8 cellular contexts compared by ENCODE assay signal in the genomic region with DNA sequence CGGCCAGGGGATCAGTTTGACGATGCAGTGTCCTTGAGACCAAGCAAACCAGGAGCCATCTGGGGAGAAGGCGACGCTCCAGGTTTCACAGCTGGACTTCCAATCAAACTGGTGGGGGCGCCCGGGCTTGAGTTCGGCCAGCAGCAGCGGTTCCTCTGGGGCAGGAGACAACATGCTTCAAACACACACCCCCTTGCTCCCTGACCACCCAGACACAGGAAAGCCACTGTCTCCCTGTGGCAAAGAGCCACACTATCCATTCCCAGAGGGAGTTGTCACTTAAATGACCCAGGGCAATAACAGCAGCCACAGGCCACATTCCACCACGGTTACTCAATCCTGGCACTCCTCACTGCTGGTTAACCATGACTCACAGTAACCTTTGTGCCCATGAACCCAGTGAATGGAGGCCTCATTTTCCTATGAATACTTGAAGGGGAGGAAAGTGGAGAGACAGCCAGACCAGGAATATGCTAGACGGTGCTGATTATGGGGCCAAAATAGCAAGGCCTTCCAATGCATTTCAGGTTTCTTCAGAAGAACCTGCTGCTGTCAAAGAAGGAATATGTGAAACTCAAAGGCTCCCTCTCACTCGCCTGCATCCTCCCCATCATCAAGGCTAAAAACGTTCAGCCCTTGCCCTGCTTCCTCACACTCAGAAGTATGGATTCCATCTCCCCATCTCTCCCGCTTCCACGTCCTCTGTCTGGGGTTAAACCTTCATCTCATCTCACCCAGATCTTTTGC. TPM values are rescaled to one million over a fixed set of nuclear protein-coding genes. Genes with fewer than 3 reads are reported as not detected.
DNase-seq lines count a peak whose midpoint lies in the region; ATAC-seq and TF ChIP-seq lines count a peak whose summit lies in the region.

No MANE protein-coding gene starts in this region.

- H3K4me1 ChIP-seq in psoas muscle, result peaks cover 53% of the 10 kb centered on the region

- no peaks in the 10 kb centered on the region for H3K27me3 Mint-ChIP-seq in activated naive CD4-positive, alpha-beta T cell treated with anti-CD3 and anti-CD28 coated beads for 36 hours (ENCODE audit: low read depth)
- no peaks in the 10 kb centered on the region for H3K27me3 Mint-ChIP-seq in activated T-helper 2 cell treated with anti-CD3 and anti-CD28 coated beads, Interferon-gamma antibody, Interleukin-2, Interleukin-4, amounts not matched to agents 10 μg/mL and 5 μg/mL and 100 μg/mL, durations not matched to agents 14 hours and 24 hours and 36 hours (ENCODE audit: low read depth)

- H3K4me3 Mint-ChIP-seq in activated naive CD4-positive, alpha-beta T cell treated with anti-CD3 and anti-CD28 coated beads for 36 hours, result no peak overlapping the region
- no peak overlapping the region for H3K4me3 Mint-ChIP-seq in activated T-helper 2 cell treated with anti-CD3 and anti-CD28 coated beads, Interferon-gamma antibody, Interleukin-2, Interleukin-4, amounts not matched to agents 10 μg/mL and 5 μg/mL and 100 μg/mL, durations not matched to agents 14 hours and 24 hours and 36 hours (ENCODE audit: low read depth)

- no peaks in the 10 kb centered on the region for H3K27me3 ChIP-seq in psoas muscle (ENCODE audit: insufficient read depth in 3 of 3, low read length in 2 of 3)

- peak; percentile 98 for ATAC-seq in psoas muscle
- no peak for ATAC-seq in HG02870 (IDR thresholded peaks at IDR 0.05; ENCODE audit: unreplicated experiment)

- H3K27ac ChIP-seq in psoas muscle, result peak overlapping the region; percentile 62

- H3K27ac Mint-ChIP-seq in activated naive CD4-positive, alpha-beta T cell treated with anti-CD3 and anti-CD28 coated beads for 36 hours, result peak overlapping the region; percentile 50
- peak overlapping the region; percentile 81 for H3K27ac Mint-ChIP-seq in activated T-helper 2 cell treated with anti-CD3 and anti-CD28 coated beads, Interferon-gamma antibody, Interleukin-2, Interleukin-4, amounts not matched to agents 10 μg/mL and 5 μg/mL and 100 μg/mL, durations not matched to agents 14 hours and 24 hours and 36 hours

- H3K9me3 Mint-ChIP-seq in activated naive CD4-positive, alpha-beta T cell treated with anti-CD3 and anti-CD28 coated beads for 36 hours, result no peaks in the 10 kb centered on the region
- H3K9me3 Mint-ChIP-seq in activated T-helper 2 cell treated with anti-CD3 and anti-CD28 coated beads, Interferon-gamma antibody, Interleukin-2, Interleukin-4, amounts not matched to agents 10 μg/mL and 5 μg/mL and 100 μg/mL, durations not matched to agents 14 hours and 24 hours and 36 hours, result no peaks in the 10 kb centered on the region

- H3K9me3 ChIP-seq in psoas muscle, result no peaks in the 10 kb centered on the region

- H3K36me3 ChIP-seq in psoas muscle (ENCODE audit: insufficient read depth in 1 of 2, low read depth in 1 of 2), result peaks cover 0 to 45% of the 10 kb centered on the region in 2 donors

- peaks cover 32% of the 10 kb centered on the region for H3K4me1 Mint-ChIP-seq in activated naive CD4-positive, alpha-beta T cell treated with anti-CD3 and anti-CD28 coated beads for 36 hours (ENCODE audit: low read depth)
- H3K4me1 Mint-ChIP-seq in activated T-helper 2 cell treated with anti-CD3 and anti-CD28 coated beads, Interferon-gamma antibody, Interleukin-2, Interleukin-4, amounts not matched to agents 10 μg/mL and 5 μg/mL and 100 μg/mL, durations not matched to agents 14 hours and 24 hours and 36 hours (ENCODE audit: low read depth), result peaks cover 40% of the 10 kb centered on the region

- no peak for TF ChIP-seq CTCF in psoas muscle (IDR thresholded peaks at IDR 0.05)

- peaks cover 22% of the 10 kb centered on the region for H3K36me3 Mint-ChIP-seq in activated naive CD4-positive, alpha-beta T cell treated with anti-CD3 and anti-CD28 coated beads for 36 hours (ENCODE audit: low read depth)
- H3K36me3 Mint-ChIP-seq in activated T-helper 2 cell treated with anti-CD3 and anti-CD28 coated beads, Interferon-gamma antibody, Interleukin-2, Interleukin-4, amounts not matched to agents 10 μg/mL and 5 μg/mL and 100 μg/mL, durations not matched to agents 14 hours and 24 hours and 36 hours (ENCODE audit: low read depth), result peaks cover 56% of the 10 kb centered on the region

- intact Hi-C loops in activated naive CD4-positive, alpha-beta T cell treated with anti-CD3 and anti-CD28 coated beads for 36 hours (cut with micrococcal nuclease), result no loop called here
- intact Hi-C loops in activated T-helper 2 cell treated with anti-CD3 and anti-CD28 coated beads, Interferon-gamma antibody, Interleukin-2, Interleukin-4, amounts not matched to agents 10 μg/mL and 5 μg/mL and 100 μg/mL, durations not matched to agents 14 hours and 24 hours and 36 hours (cut with micrococcal nuclease), result loop anchor here (1.0 to 10.0 kb wide), 5 partner anchors 8 to 918 kb away; a partner anchor contains a TSS
- intact Hi-C loops in cardiac septum (cut with DNase I), result loop anchor here (2.0 kb wide), 1 partner anchor 50 kb away; no protein-coding TSS in a partner anchor
- intact Hi-C loops in psoas muscle (cut with DNase I), result no loop called here

- CTCF ChIA-PET in activated naive CD4-positive, alpha-beta T cell treated with anti-CD3 and anti-CD28 coated beads for 36 hours (lab: Charles Lee), result interaction anchor here (1.1 kb wide), 1 partner anchor 8 kb away, joined by 3 read pairs; no protein-coding TSS in a partner anchor

- WGBS in psoas muscle, 3 donors, result 17 to 29% (median 19%) methylated on average over 14 of the region's 14 CpGs

- DNase-seq in activated naive CD4-positive, alpha-beta T cell treated with anti-CD3 and anti-CD28 coated beads for 36 hours, result peak; percentile 50
- no peak for DNase-seq in activated naive CD4-positive, alpha-beta T cell treated with anti-CD3 and anti-CD28 coated beads, Interleukin-2, amount 50 U/mL, for 16 hours
- no peak for DNase-seq in activated T-helper 2 cell treated with anti-CD3 and anti-CD28 coated beads, Interferon-gamma antibody, Interleukin-2, Interleukin-4, amounts not matched to agents 10 μg/mL and 5 μg/mL and 100 μg/mL, durations not matched to agents 14 hours and 24 hours and 36 hours (ENCODE audit: low spot score)
- DNase-seq in cardiac septum (ENCODE audit: low spot score) (peak; percentile 82), psoas muscle (peak; percentile 79 to 87), germinal center (ENCODE audit: low spot score) (no peak), DMS114 treated with DMSO at 0.1 percent for 48 hours (lab: John Stamatoyannopoulos, UW; ENCODE audit: unreplicated experiment) (no peak)

- H3K4me3 ChIP-seq in psoas muscle, result peak overlapping the region; percentile 15

RNA-seq across cellular contexts. Expression of a gene that starts 8.5 kb away (rescaled TPM):
- total RNA-seq in activated naive CD4-positive, alpha-beta T cell treated with anti-CD3 and anti-CD28 coated beads for 36 hours, result 10 to 100 TPM; 31.0 to 31.7 TPM
- total RNA-seq in activated T-helper 2 cell treated with anti-CD3 and anti-CD28 coated beads, Interferon-gamma antibody, Interleukin-2, Interleukin-4, amounts not matched to agents 10 μg/mL and 5 μg/mL and 100 μg/mL, durations not matched to agents 14 hours and 24 hours and 36 hours, result 84.2 and 89.3 TPM in 2 replicates
- 95.3 TPM for total RNA-seq in cardiac septum
- total RNA-seq in psoas muscle, result 10 to 100 TPM; 74.4 to 96.4 (median 83.4) TPM
- polyA plus RNA-seq in psoas muscle, result 100 to 1,000 TPM in 2 of 3 donors, 10 to 100 TPM in 1; 63.8 to 113 (median 110) TPM

RNA-seq across cellular contexts. Expression of a gene that starts 36.0 kb away (rescaled TPM):
- total RNA-seq in activated naive CD4-positive, alpha-beta T cell treated with anti-CD3 and anti-CD28 coated beads for 36 hours, result 10 to 100 TPM; 62.0 to 62.5 TPM
- 61.9 and 65.8 TPM in 2 replicates for total RNA-seq in activated T-helper 2 cell treated with anti-CD3 and anti-CD28 coated beads, Interferon-gamma antibody, Interleukin-2, Interleukin-4, amounts not matched to agents 10 μg/mL and 5 μg/mL and 100 μg/mL, durations not matched to agents 14 hours and 24 hours and 36 hours
- 2.6 TPM for total RNA-seq in cardiac septum
- total RNA-seq in psoas muscle, result 1 to 10 TPM; 2.2 to 4.6 (median 3.2) TPM
- polyA plus RNA-seq in psoas muscle, result 1 to 10 TPM; 3.4 to 8.5 (median 5.1) TPM

RNA-seq across cellular contexts. Expression of a gene that starts 51.3 kb away (rescaled TPM):
- total RNA-seq in activated naive CD4-positive, alpha-beta T cell treated with anti-CD3 and anti-CD28 coated beads for 36 hours, result 1 to 10 TPM; 1.7 to 2.4 TPM
- total RNA-seq in activated T-helper 2 cell treated with anti-CD3 and anti-CD28 coated beads, Interferon-gamma antibody, Interleukin-2, Interleukin-4, amounts not matched to agents 10 μg/mL and 5 μg/mL and 100 μg/mL, durations not matched to agents 14 hours and 24 hours and 36 hours, result 9.6 and 11.1 TPM in 2 replicates
- 10.0 TPM for total RNA-seq in cardiac septum
- total RNA-seq in psoas muscle, result 10 to 100 TPM in 2 of 4 donors, 1 to 10 TPM in 2; 7.3 to 13.9 (median 10.8) TPM
- 10 to 100 TPM in 2 of 3 donors, 1 to 10 TPM in 1; 4.8 to 12.8 (median 10.7) TPM for polyA plus RNA-seq in psoas muscle

Comparison
In these comparisons a context has a peak if more than half of its experiments do, and no peak if none do; other contexts are left out.
1. DNase-seq: peak in activated naive CD4-positive, alpha-beta T cell treated with anti-CD3 and anti-CD28 coated beads for 36 hours (single experiment), cardiac septum (single experiment) and psoas muscle (2 of 2); none in activated naive CD4-positive, alpha-beta T cell treated with anti-CD3 and anti-CD28 coated beads, Interleukin-2, amount 50 U/mL, for 16 hours (single experiment), activated T-helper 2 cell treated with anti-CD3 and anti-CD28 coated beads, Interferon-gamma antibody, Interleukin-2, Interleukin-4, amounts not matched to agents 10 μg/mL and 5 μg/mL and 100 μg/mL, durations not matched to agents 14 hours and 24 hours and 36 hours (single experiment), germinal center (single experiment) and DMS114 treated with DMSO at 0.1 percent for 48 hours (single experiment).
2. RNA of a gene that starts 36.0 kb away (total RNA-seq): 62.0 to 62.5 TPM in activated naive CD4-positive, alpha-beta T cell treated with anti-CD3 and anti-CD28 coated beads for 36 hours and 61.9 to 65.8 TPM in activated T-helper 2 cell treated with anti-CD3 and anti-CD28 coated beads, Interferon-gamma antibody, Interleukin-2, Interleukin-4, amounts not matched to agents 10 μg/mL and 5 μg/mL and 100 μg/mL, durations not matched to agents 14 hours and 24 hours and 36 hours; 2.2 to 4.6 TPM in psoas muscle and 2.6 TPM in cardiac septum (single experiment); every median in the first group is over 10 times any median in the second.
3. intact Hi-C loops: an anchor here in activated T-helper 2 cell treated with anti-CD3 and anti-CD28 coated beads, Interferon-gamma antibody, Interleukin-2, Interleukin-4, amounts not matched to agents 10 μg/mL and 5 μg/mL and 100 μg/mL, durations not matched to agents 14 hours and 24 hours and 36 hours (1.0 to 10.0 kb wide) and cardiac septum (2.0 kb wide); none called in activated naive CD4-positive, alpha-beta T cell treated with anti-CD3 and anti-CD28 coated beads for 36 hours and psoas muscle.